Comparison of ENCODE assay signal across 15 cellular contexts in genomic region chr2:3241971-3242746, GRCh38.
DNase-seq lines count a peak whose midpoint lies in the region; ATAC-seq and TF ChIP-seq lines count a peak whose summit lies in the region.
"Had no signal": no experiment of that assay in that cellular context is flagged by ENCODE, and none has a peak within 500 bp of the region (broad histone marks: within the 10 kb centered on the region; RNA-seq: fewer than 3 reads in every experiment).

No MANE protein-coding gene starts in this region.

- H3K9ac ChIP-seq in smooth muscle cell (ENCODE audit: low read depth) = no peak overlapping the region

- H3K9me3 ChIP-seq in T-helper 17 cell (ENCODE audit: control insufficient read depth, low read length, poor library complexity, severe bottlenecking) (no peaks in the 10 kb centered on the region), smooth muscle cell (replicated peaks; ENCODE audit: low read depth) (no peaks in the 10 kb centered on the region)
- H3K9me3 ChIP-seq: uterus had no signal

- no peaks in the 10 kb centered on the region for H3K4me1 ChIP-seq in smooth muscle cell (ENCODE audit: low read depth)
- H3K4me1 ChIP-seq: uterus had no signal

- 86% methylated on average over 16 of the region's 25 CpGs for WGBS in smooth muscle cell (ENCODE audit: low lambda C conversion rate)

- no peaks in the 10 kb centered on the region for H3K36me3 ChIP-seq in smooth muscle cell (ENCODE audit: low read depth)
- H3K36me3 ChIP-seq: uterus had no signal

- no peak overlapping the region for H2AFZ ChIP-seq in smooth muscle cell (ENCODE audit: low read depth)

- no peak overlapping the region for H3K27ac ChIP-seq in smooth muscle cell (ENCODE audit: low read depth)
- H3K27ac ChIP-seq: uterus had no signal

- no peaks in the 10 kb centered on the region for H3K27me3 ChIP-seq in smooth muscle cell (ENCODE audit: low read depth)
- H3K27me3 ChIP-seq: uterus had no signal

- CTCF ChIA-PET in activated CD4-positive, alpha-beta memory T cell treated with anti-CD3 and anti-CD28 coated beads for 36 hours (lab: Charles Lee) = interaction anchor here (1.0 kb wide), 1 partner anchor 18 kb away, joined by 3 read pairs; no protein-coding TSS in a partner anchor
- CTCF ChIA-PET in activated CD4-positive, alpha-beta memory T cell treated with anti-CD3 and anti-CD28 coated beads, Interleukin-2, amount 10 ng/mL, durations not matched to agents 7 days and 5 days (lab: Charles Lee) = no interaction called here

- H3K27ac Mint-ChIP-seq in activated CD4-positive, alpha-beta memory T cell treated with anti-CD3 and anti-CD28 coated beads for 36 hours = peak overlapping the region; percentile 74
- no peak overlapping the region for H3K27ac Mint-ChIP-seq in activated CD4-positive, alpha-beta memory T cell treated with anti-CD3 and anti-CD28 coated beads, Interleukin-2, amount 10 ng/mL, durations not matched to agents 7 days and 5 days
- H3K27ac Mint-ChIP-seq in T-helper 17 cell = peak overlapping the region; percentile 90
- H3K27ac Mint-ChIP-seq in natural killer cell treated with Interleukin-12 subunit alpha and Interleukin-12 subunit beta and Interleukin-15 and Interleukin-18, amount 100 ng/mL, for 72 hours = peak overlapping the region in 1 of 2 donors; percentile 51
- H3K27ac Mint-ChIP-seq: T-helper 1 cell treated with Interleukin-12 subunit alpha and Interleukin-12 subunit beta and Interleukin-4 antibody, amounts not matched to agents 30 μg/mL and 1 μg/mL, for 36 hours had no signal

- ATAC-seq in GM21528 (IDR thresholded peaks at IDR 0.05; ENCODE audit: low FRiP score, unreplicated experiment) (peak; percentile 14), T-helper 17 cell (peak; percentile 57), GM21526 (IDR thresholded peaks at IDR 0.05; ENCODE audit: low FRiP score, unreplicated experiment) (no peak), HG03108 (IDR thresholded peaks at IDR 0.05; ENCODE audit: unreplicated experiment) (no peak)
- no peak for ATAC-seq in natural killer cell treated with Interleukin-12 subunit alpha and Interleukin-12 subunit beta and Interleukin-15 and Interleukin-18, amount 100 ng/mL, for 72 hours

- intact Hi-C loops in activated CD4-positive, alpha-beta memory T cell treated with anti-CD3 and anti-CD28 coated beads for 36 hours (cut with micrococcal nuclease) = loop anchor here (2.0 to 5.0 kb wide), 2 partner anchors 35 to 43 kb away; no protein-coding TSS in a partner anchor

- no peaks in the 10 kb centered on the region for H3K9me3 Mint-ChIP-seq in activated CD4-positive, alpha-beta memory T cell treated with anti-CD3 and anti-CD28 coated beads for 36 hours
- H3K9me3 Mint-ChIP-seq in activated CD4-positive, alpha-beta memory T cell treated with anti-CD3 and anti-CD28 coated beads, Interleukin-2, amount 10 ng/mL, durations not matched to agents 7 days and 5 days = no peaks in the 10 kb centered on the region
- no peaks in the 10 kb centered on the region for H3K9me3 Mint-ChIP-seq in natural killer cell treated with Interleukin-12 subunit alpha and Interleukin-12 subunit beta and Interleukin-15 and Interleukin-18, amount 100 ng/mL, for 72 hours
- H3K9me3 Mint-ChIP-seq: neural crest cell; T-helper 1 cell treated with Interleukin-12 subunit alpha and Interleukin-12 subunit beta and Interleukin-4 antibody, amounts not matched to agents 30 μg/mL and 1 μg/mL, for 36 hours had no signal

- no peaks in the 10 kb centered on the region for H3K79me2 ChIP-seq in smooth muscle cell (ENCODE audit: low read depth)

- no peaks in the 10 kb centered on the region for H3K27me3 Mint-ChIP-seq in activated CD4-positive, alpha-beta memory T cell treated with anti-CD3 and anti-CD28 coated beads for 36 hours
- no peaks in the 10 kb centered on the region for H3K27me3 Mint-ChIP-seq in activated CD4-positive, alpha-beta memory T cell treated with anti-CD3 and anti-CD28 coated beads, Interleukin-2, amount 10 ng/mL, durations not matched to agents 7 days and 5 days
- H3K27me3 Mint-ChIP-seq in T-helper 17 cell = no peaks in the 10 kb centered on the region
- H3K27me3 Mint-ChIP-seq in natural killer cell treated with Interleukin-12 subunit alpha and Interleukin-12 subunit beta and Interleukin-15 and Interleukin-18, amount 100 ng/mL, for 72 hours = no peaks in the 10 kb centered on the region
- H3K27me3 Mint-ChIP-seq: brain had no signal

- no peak overlapping the region for H3K4me3 ChIP-seq in smooth muscle cell
- H3K4me3 ChIP-seq: lung, uterus had no signal

- peaks cover 33% of the 10 kb centered on the region for H3K4me1 Mint-ChIP-seq in activated CD4-positive, alpha-beta memory T cell treated with anti-CD3 and anti-CD28 coated beads for 36 hours (ENCODE audit: low read depth)
- H3K4me1 Mint-ChIP-seq in activated CD4-positive, alpha-beta memory T cell treated with anti-CD3 and anti-CD28 coated beads, Interleukin-2, amount 10 ng/mL, durations not matched to agents 7 days and 5 days = peaks cover 18% of the 10 kb centered on the region
- peaks cover 35% of the 10 kb centered on the region for H3K4me1 Mint-ChIP-seq in T-helper 17 cell
- H3K4me1 Mint-ChIP-seq in natural killer cell treated with Interleukin-12 subunit alpha and Interleukin-12 subunit beta and Interleukin-15 and Interleukin-18, amount 100 ng/mL, for 72 hours (ENCODE audit: low read depth in 2 of 2) = peaks cover 14 to 37% of the 10 kb centered on the region in 2 donors
- H3K4me1 Mint-ChIP-seq: neural crest cell had no signal

- peaks cover 24% of the 10 kb centered on the region for H4K20me1 ChIP-seq in smooth muscle cell (ENCODE audit: low read depth)

- peaks cover 13% of the 10 kb centered on the region for H3K36me3 Mint-ChIP-seq in activated CD4-positive, alpha-beta memory T cell treated with anti-CD3 and anti-CD28 coated beads for 36 hours
- H3K36me3 Mint-ChIP-seq in activated CD4-positive, alpha-beta memory T cell treated with anti-CD3 and anti-CD28 coated beads, Interleukin-2, amount 10 ng/mL, durations not matched to agents 7 days and 5 days (ENCODE audit: low read depth) = peaks cover 7% of the 10 kb centered on the region
- peaks cover 5% of the 10 kb centered on the region for H3K36me3 Mint-ChIP-seq in T-helper 17 cell (ENCODE audit: low read depth)
- peaks cover 4% of the 10 kb centered on the region for H3K36me3 Mint-ChIP-seq in natural killer cell treated with Interleukin-12 subunit alpha and Interleukin-12 subunit beta and Interleukin-15 and Interleukin-18, amount 100 ng/mL, for 72 hours

- H3K4me2 ChIP-seq in smooth muscle cell = no peak overlapping the region

- no peak for TF ChIP-seq CTCF in smooth muscle cell (IDR thresholded peaks at IDR 0.05; ENCODE audit: borderline replicate concordance, insufficient read depth, poor library complexity, severe bottlenecking)

- no peak for DNase-seq in activated CD4-positive, alpha-beta memory T cell treated with anti-CD3 and anti-CD28 coated beads for 36 hours
- DNase-seq in activated CD4-positive, alpha-beta memory T cell treated with anti-CD3 and anti-CD28 coated beads, Interleukin-2, amount 10 ng/mL, durations not matched to agents 7 days and 5 days = no peak
- DNase-seq in T-helper 17 cell (no peak), smooth muscle cell (lab: John Stamatoyannopoulos, UW; ENCODE audit: unreplicated experiment) (no peak)
- no peak for DNase-seq in natural killer cell treated with Interleukin-12 subunit alpha and Interleukin-12 subunit beta and Interleukin-15 and Interleukin-18, amount 100 ng/mL, for 72 hours (ENCODE audit: low spot score)
- DNase-seq: NCI-H2029; stimulated activated CD8-positive, alpha-beta memory T cell treated with anti-CD3 and anti-CD28 coated beads, Interleukin-4, amount 100 ng/mL, for 48 hours; uterus had no signal

- peak overlapping the region; percentile 3 for H3K4me3 Mint-ChIP-seq in activated CD4-positive, alpha-beta memory T cell treated with anti-CD3 and anti-CD28 coated beads for 36 hours
- H3K4me3 Mint-ChIP-seq in activated CD4-positive, alpha-beta memory T cell treated with anti-CD3 and anti-CD28 coated beads, Interleukin-2, amount 10 ng/mL, durations not matched to agents 7 days and 5 days = no peak overlapping the region
- peak overlapping the region; percentile 76 for H3K4me3 Mint-ChIP-seq in T-helper 17 cell
- peak overlapping the region; percentile 48 for H3K4me3 Mint-ChIP-seq in natural killer cell treated with Interleukin-12 subunit alpha and Interleukin-12 subunit beta and Interleukin-15 and Interleukin-18, amount 100 ng/mL, for 72 hours
- H3K4me3 Mint-ChIP-seq: brain; neural crest cell; T-helper 1 cell treated with Interleukin-12 subunit alpha and Interleukin-12 subunit beta and Interleukin-4 antibody, amounts not matched to agents 30 μg/mL and 1 μg/mL, for 36 hours had no signal

- POLR2A ChIA-PET in activated CD4-positive, alpha-beta memory T cell treated with anti-CD3 and anti-CD28 coated beads for 36 hours (lab: Charles Lee) = interaction anchor here (1.5 kb wide), 1 partner anchor 20 kb away, joined by 8 read pairs; no protein-coding TSS in a partner anchor
- POLR2A ChIA-PET in activated CD4-positive, alpha-beta memory T cell treated with anti-CD3 and anti-CD28 coated beads, Interleukin-2, amount 10 ng/mL, durations not matched to agents 7 days and 5 days (lab: Charles Lee) = interaction anchor here (1.1 to 1.7 kb wide), 2 partner anchors 19 to 136 kb away, joined by 3 to 7 read pairs; partner anchors contain the start of gene EIPR1

- no peaks in the 10 kb centered on the region for H3F3A ChIP-seq in smooth muscle cell (ENCODE audit: low read depth)

Comparison
In these comparisons a context has a peak if more than half of its experiments do, and no peak if none do; other contexts are left out.
1. ATAC-seq: peak in GM21528 (single experiment) and T-helper 17 cell (single experiment); none in natural killer cell treated with Interleukin-12 subunit alpha and Interleukin-12 subunit beta and Interleukin-15 and Interleukin-18, amount 100 ng/mL, for 72 hours (0 of 2), GM21526 (single experiment) and HG03108 (single experiment).